ENCODE assay signal across 10 cellular contexts in genomic region chr2:211093743-211094303, GRCh38.
A peak's percentile ranks its signal among the peaks of the same experiment; 100 is the strongest.
DNase-seq lines count a peak whose midpoint lies in the region; ATAC-seq and TF ChIP-seq lines count a peak whose summit lies in the region.
"Had no signal": no experiment of that assay in that cellular context is flagged by ENCODE, and none has a peak within 500 bp of the region (broad histone marks: within the 10 kb centered on the region; RNA-seq: fewer than 3 reads in every experiment).

No MANE protein-coding gene starts in this region.

- DNase-seq in cardiac muscle cell (ENCODE audit: low read depth in 1 of 2, low spot score in 1 of 2) (peak in 1 of 2 donors; percentile 15), left cardiac atrium (no peak), HT1080 (ENCODE audit: low read depth) (peak; percentile 10), endodermal cell (no peak), NCI-H146 (lab: John Stamatoyannopoulos, UW) (no peak), MV-4-11 (lab: John Stamatoyannopoulos, UW) (no peak), NCI-H187 (lab: John Stamatoyannopoulos, UW) (no peak)
- DNase-seq: left lung had no signal

- no peak overlapping the region for H3K4me3 ChIP-seq in cardiac muscle cell
- H3K4me3 ChIP-seq in endodermal cell (ENCODE audit: low read length): no peak overlapping the region
- H3K4me3 ChIP-seq: left lung had no signal

- intact Hi-C loops in left cardiac atrium (cut with DNase I): no loop called here

- H3K27me3 ChIP-seq in cardiac muscle cell (no peaks in the 10 kb centered on the region), endodermal cell (ENCODE audit: control insufficient read depth, insufficient read depth, low read length, poor library complexity, severe bottlenecking) (no peaks in the 10 kb centered on the region)
- H3K27me3 ChIP-seq: left lung had no signal

- no peaks in the 10 kb centered on the region for H3K4me1 Mint-ChIP-seq in endodermal cell

- ATAC-seq in left cardiac atrium (no peak), HG02870 (IDR thresholded peaks at IDR 0.05; ENCODE audit: unreplicated experiment) (no peak)
- ATAC-seq: left lung had no signal

- no peak overlapping the region for H3K9ac ChIP-seq in endodermal cell (ENCODE audit: extremely low read depth, low read length, poor library complexity, severe bottlenecking)

- no peaks in the 10 kb centered on the region for H3K36me3 Mint-ChIP-seq in endodermal cell (ENCODE audit: low read depth)

- H3K9me3 ChIP-seq in cardiac muscle cell (ENCODE audit: low read depth) (no peaks in the 10 kb centered on the region), endodermal cell (ENCODE audit: control insufficient read depth, low read length) (peaks cover 11% of the 10 kb centered on the region)
- H3K9me3 ChIP-seq: Caco-2 had no signal

- H3K36me3 ChIP-seq in cardiac muscle cell (no peaks in the 10 kb centered on the region), endodermal cell (ENCODE audit: control insufficient read depth, insufficient read depth, low read length) (no peaks in the 10 kb centered on the region)
- H3K36me3 ChIP-seq: left lung had no signal

- no peaks in the 10 kb centered on the region for H3K9me3 Mint-ChIP-seq in endodermal cell

- no peak overlapping the region for H3K4me3 Mint-ChIP-seq in endodermal cell

- H3K27ac Mint-ChIP-seq in endodermal cell: no peak overlapping the region

- WGBS in endodermal cell (ENCODE audit: insufficient coverage in 1 of 2, insufficient read length in 1 of 2), 2 experiments: 79 to 100% methylated on average over 2 to 3 of the region's 3 CpGs

- H3K27me3 Mint-ChIP-seq in endodermal cell (ENCODE audit: insufficient read depth): no peaks in the 10 kb centered on the region

- peak; percentile 25 for TF ChIP-seq CTCF in cardiac muscle cell (IDR thresholded peaks at IDR 0.05; ENCODE audit: low read depth, low read length)
- TF ChIP-seq CTCF in endodermal cell (conservative IDR thresholded peaks at IDR 0.05): peak; percentile 66

- H3K4me1 ChIP-seq in cardiac muscle cell (ENCODE audit: low read depth) (no peaks in the 10 kb centered on the region), endodermal cell (ENCODE audit: control insufficient read depth, insufficient read depth, low read length) (no peaks in the 10 kb centered on the region)
- H3K4me1 ChIP-seq: Caco-2, left lung had no signal

- H3K27ac ChIP-seq in cardiac muscle cell (no peak overlapping the region), endodermal cell (ENCODE audit: low read depth, low read length) (no peak overlapping the region)
- H3K27ac ChIP-seq: left lung had no signal
